ENCODE assay signal across 11 cellular contexts in the genomic region with DNA sequence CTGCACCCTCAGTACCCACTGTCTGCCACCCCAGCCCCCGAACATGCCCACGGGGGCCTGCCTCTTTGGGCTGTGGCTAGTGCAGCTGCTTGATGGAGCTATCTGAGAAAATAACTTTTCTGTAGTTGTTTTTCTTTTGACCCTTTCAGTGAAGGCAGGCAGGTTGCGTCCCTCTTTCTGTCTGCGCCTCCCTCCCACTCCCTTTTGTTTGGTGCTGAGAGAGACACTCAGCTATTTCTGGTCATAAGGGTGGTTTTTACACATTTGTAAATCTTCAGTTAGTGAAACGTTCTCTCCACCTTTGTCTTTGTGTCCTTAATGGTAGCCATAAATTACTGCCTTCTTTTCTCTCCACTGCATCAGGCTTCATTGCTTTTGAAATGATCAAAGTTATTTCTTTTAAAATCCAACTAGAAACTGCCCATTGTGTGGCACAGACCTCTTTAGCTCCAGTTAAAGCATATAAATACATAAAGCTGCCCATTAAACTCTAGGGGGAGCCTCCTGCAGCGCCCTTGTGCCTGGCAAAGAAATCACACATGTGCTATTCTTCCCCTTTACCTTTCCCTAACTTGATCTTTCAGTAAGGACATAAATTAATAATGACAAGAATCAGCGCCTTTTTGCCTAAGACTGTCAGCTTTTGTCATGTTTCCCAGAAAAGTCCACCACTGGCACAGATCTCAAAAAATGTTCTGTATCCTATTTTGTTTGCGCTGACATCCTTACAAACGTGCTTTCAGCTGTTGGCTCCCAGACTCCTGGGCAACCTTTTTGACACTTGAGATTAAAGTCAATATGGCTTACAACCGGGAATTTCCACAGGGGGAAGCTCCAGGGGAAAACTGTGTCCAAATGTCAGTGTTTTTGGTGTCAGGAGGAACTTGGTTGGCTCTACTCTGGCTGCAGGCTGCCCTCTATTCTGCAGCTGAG. TPM values are rescaled to one million over a fixed set of nuclear protein-coding genes. Genes with fewer than 3 reads are reported as not detected.
DNase-seq lines count a peak whose midpoint lies in the region; ATAC-seq and TF ChIP-seq lines count a peak whose summit lies in the region.
"Had no signal": no experiment of that assay in that cellular context is flagged by ENCODE, and none has a peak within 500 bp of the region (broad histone marks: within the 10 kb centered on the region; RNA-seq: fewer than 3 reads in every experiment).

No MANE protein-coding gene starts in this region.

- no peak for TF ChIP-seq POLR2A in vagina (IDR thresholded peaks at IDR 0.05)

- H3K27ac ChIP-seq in AG04450 (ENCODE audit: low read depth, low read length) (no peak overlapping the region), OCI-LY3 (ENCODE audit: low read length) (no peak overlapping the region), vagina (no peak overlapping the region)
- H3K27ac ChIP-seq: neutrophil, stomach had no signal

- H3K79me2 ChIP-seq in OCI-LY3 (ENCODE audit: low read length), result no peaks in the 10 kb centered on the region

- no peak overlapping the region for H3K4me2 ChIP-seq in OCI-LY3 (ENCODE audit: low read length)

- H3K9me3 ChIP-seq in AG04450 (ENCODE audit: control insufficient read depth, insufficient read depth, low read length) (no peaks in the 10 kb centered on the region; the same call in 1 of the 2 replicates), OCI-LY3 (ENCODE audit: insufficient read depth, low read length) (no peaks in the 10 kb centered on the region), vagina (no peaks in the 10 kb centered on the region)
- H3K9me3 ChIP-seq: neutrophil, stomach had no signal

- in situ Hi-C loops in G401 (cut with HindIII; ENCODE audit: low sequenced_read_pairs), result no loop called here

- H3K9ac ChIP-seq in OCI-LY3 (ENCODE audit: low read length), result no peak overlapping the region

- H3K4me3 ChIP-seq in AG04450 (ENCODE audit: low read depth, low read length) (no peak overlapping the region), OCI-LY3 (ENCODE audit: low read length) (no peak overlapping the region), fibroblast of pulmonary artery (replicated peaks; ENCODE audit: low read depth, low read length) (no peak overlapping the region), vagina (no peak overlapping the region)
- H3K4me3 ChIP-seq: stomach had no signal

- ATAC-seq in GM18868 (IDR thresholded peaks at IDR 0.05; ENCODE audit: unreplicated experiment) (no peak), HG03025 (IDR thresholded peaks at IDR 0.05; ENCODE audit: low FRiP score, unreplicated experiment) (no peak)

- H4K20me1 ChIP-seq in OCI-LY3 (ENCODE audit: insufficient read depth, low read length), result no peaks in the 10 kb centered on the region

- peaks cover 11% of the 10 kb centered on the region for H3K27me3 ChIP-seq in AG04450 (ENCODE audit: control insufficient read depth, insufficient read depth, low read length)
- H3K27me3 ChIP-seq in OCI-LY3 (ENCODE audit: low read depth, low read length), result no peaks in the 10 kb centered on the region
- H3K27me3 ChIP-seq in vagina, result no peaks in the 10 kb centered on the region

- POLR2A ChIA-PET in AG04450 (lab: Yijun Ruan, JAX), result no interaction called here

- intact Hi-C loops in vagina (cut with DNase I), result no loop called here

- CTCF ChIA-PET in AG04450 (lab: Charles Lee), result interaction anchor here (1.0 to 2.6 kb wide), 7 partner anchors 9 to 413 kb away, joined by 3 to 13 read pairs (median 9); no protein-coding TSS in a partner anchor

- DNase-seq in AG04450 (ENCODE audit: low read depth, low spot score) (no peak), G401 (ENCODE audit: low spot score) (peak; percentile 40), fibroblast of pulmonary artery (ENCODE audit: low read depth) (peak; percentile 17), vagina (ENCODE audit: extremely low spot score in 2 of 2) (no peak)
- no peak for DNase-seq in activated effector memory CD4-positive, alpha-beta T cell treated with Interleukin-2 at 50 U/mL for 16 hours
- DNase-seq: activated CD4-positive, CD25-positive, alpha-beta regulatory T cell treated with anti-CD3 and anti-CD28 coated beads, Interleukin-2, amount 50 U/mL, for 72 hours; stomach had no signal

- H3K4me1 ChIP-seq in OCI-LY3 (ENCODE audit: low read length), result no peaks in the 10 kb centered on the region
- peaks cover 4% of the 10 kb centered on the region for H3K4me1 ChIP-seq in vagina

- no peak overlapping the region for H2AFZ ChIP-seq in OCI-LY3 (ENCODE audit: low read depth, low read length)

- TF ChIP-seq CTCF in AG04450 (IDR thresholded peaks at IDR 0.05; ENCODE audit: low read depth, low read length) (peak; percentile 45), OCI-LY3 (IDR thresholded peaks at IDR 0.05; ENCODE audit: low read depth, low read length) (peak; percentile 36; the same call in 1 of the 2 replicates), fibroblast of pulmonary artery (IDR thresholded peaks at IDR 0.05; ENCODE audit: low read length, missing control alignments) (peak; percentile 36), vagina (IDR thresholded peaks at IDR 0.05) (no peak)

- no peaks in the 10 kb centered on the region for H3K36me3 ChIP-seq in OCI-LY3 (replicated peaks; ENCODE audit: low read depth, low read length)
- H3K36me3 ChIP-seq in vagina, result no peaks in the 10 kb centered on the region
- H3K36me3 ChIP-seq: neutrophil, stomach had no signal

RNA-seq across cellular contexts. Expression of a gene that starts 1.7 kb away (rescaled TPM):
- 0.91 and 1.3 TPM in 2 replicates for polyA plus RNA-seq in AG04450 (2011; rRNA removed)
- 1.3 and 2.7 TPM in 2 replicates for polyA minus RNA-seq in AG04450 (2011; rRNA and poly(A)+ RNA removed)
- 0.06 TPM in 1 of 2 replicates, not detected in the other for total RNA-seq in G401 (2014; rRNA removed; shearing (Covaris generic))
- total RNA-seq in vagina, result 36.3 TPM

Comparison
In these comparisons a context has a peak if more than half of its experiments do, and no peak if none do; other contexts are left out.
1. DNase-seq: peak in G401 (single experiment) and fibroblast of pulmonary artery (single experiment); none in AG04450 (single experiment), vagina (0 of 2) and activated effector memory CD4-positive, alpha-beta T cell treated with Interleukin-2 at 50 U/mL for 16 hours (single experiment).
2. CTCF ChIP-seq: peak in AG04450 (single experiment), OCI-LY3 (single experiment) and fibroblast of pulmonary artery (single experiment); none in vagina (0 of 3).
3. RNA of a gene that starts 1.7 kb away (total RNA-seq): 36.3 TPM in vagina (single experiment); 0.06 TPM in G401; every median in the first group is over 10 times any median in the second.